ENCODE assay signal across 8 cellular contexts in the genomic region with DNA sequence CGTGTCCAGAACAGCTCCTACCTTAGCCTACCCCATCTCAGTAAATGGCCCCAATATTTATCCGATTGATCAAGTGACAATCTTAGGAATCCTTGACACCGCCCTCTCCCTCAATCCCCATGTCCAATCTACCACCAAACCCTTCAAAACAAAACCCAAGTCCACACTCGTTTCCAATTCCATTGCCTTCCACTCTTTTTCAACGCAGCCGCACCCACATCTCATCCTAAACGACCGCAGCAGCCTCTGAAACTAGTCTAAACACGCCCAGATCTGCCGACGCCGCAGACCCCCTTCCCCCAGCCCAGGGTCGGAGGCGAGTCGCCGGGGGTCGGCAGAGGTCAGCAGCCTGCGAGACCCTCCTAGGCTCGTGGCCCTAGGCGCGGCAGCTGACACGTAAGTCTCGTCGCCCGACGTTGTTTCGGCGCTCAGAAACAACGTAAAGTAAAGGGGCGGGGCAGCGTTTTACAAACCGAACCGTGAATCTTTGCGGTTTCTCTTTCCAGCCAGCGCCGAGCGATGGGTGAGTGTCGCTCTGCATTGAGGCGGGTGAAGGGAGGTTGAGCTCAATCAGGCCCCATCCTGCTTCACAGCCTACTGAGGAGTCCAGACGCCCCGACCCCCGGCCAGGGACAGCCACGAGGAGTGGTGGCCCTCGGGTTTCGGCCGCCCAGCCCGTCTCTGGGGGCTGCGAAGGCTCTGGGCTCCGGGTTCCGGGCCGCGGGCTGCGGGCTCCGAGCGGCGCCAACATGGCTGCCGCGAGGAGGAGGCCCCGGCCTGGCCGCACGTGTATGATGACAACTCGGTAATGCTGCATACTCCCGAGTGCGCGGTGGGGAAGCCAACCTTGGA. TPM values are rescaled to one million over a fixed set of nuclear protein-coding genes. Genes with fewer than 3 reads are reported as not detected.
DNase-seq lines count a peak whose midpoint lies in the region; ATAC-seq and TF ChIP-seq lines count a peak whose summit lies in the region.

A gene (plus strand): TSS at position 463 of the 852 bp plus-strand sequence. CDS start 57 bp downstream, at position 520.

- TF ChIP-seq POLR2A in esophagus muscularis mucosa (IDR thresholded peaks at IDR 0.05; ENCODE audit: low read depth): peak; percentile 97

- H3K4me3 ChIP-seq in PC-9 (peak within 1 kb of the TSS; percentile 95), esophagus muscularis mucosa (peak within 1 kb of the TSS; percentile 62 to 83 (median 79)), muscle layer of duodenum (ENCODE audit: low read depth in 1 of 2, low read length in 2 of 2) (peak within 1 kb of the TSS; percentile 81 to 96)

- in situ Hi-C loops in KBM-7 (cut with MboI; ENCODE audit: low pct_unique_long_range_greater_than_20kb, low sequenced_read_pairs): loop anchor here (25.0 kb wide), 1 partner anchor 537 kb away; no protein-coding TSS in a partner anchor

- TF ChIP-seq EP300 in esophagus muscularis mucosa (IDR thresholded peaks at IDR 0.05): no peak

- H3K9me2 ChIP-seq in PC-9 (ENCODE audit: insufficient read depth): no peaks in the 10 kb centered on the region

- no peaks in the 10 kb centered on the region for H3K27me3 Mint-ChIP-seq in activated T-cell treated with anti-CD3 and anti-CD28 coated beads, Interleukin-2, amount 50 U/mL, for 4 hours (ENCODE audit: low read depth)

- peaks cover 66% of the 10 kb centered on the region for H3F3A ChIP-seq in PC-9 (ENCODE audit: insufficient read depth, low read depth)

- peaks cover 38% of the 10 kb centered on the region for H4K20me1 ChIP-seq in PC-9 (ENCODE audit: insufficient read depth)

- H3K36me3 Mint-ChIP-seq in activated T-cell treated with anti-CD3 and anti-CD28 coated beads, Interleukin-2, amount 50 U/mL, for 4 hours (ENCODE audit: insufficient read depth): peaks cover 38% of the 10 kb centered on the region

- intact Hi-C loops in PC-9 (cut with micrococcal nuclease; ENCODE audit: unreplicated experiment): loop anchor here (2.0 kb wide), 1 partner anchor 45 kb away; a partner anchor contains a TSS
- intact Hi-C loops in esophagus muscularis mucosa (cut with DNase I): loop anchor here (5.0 kb wide), 1 partner anchor 43 kb away; a partner anchor contains a TSS

- H3K4me1 Mint-ChIP-seq in activated T-cell treated with anti-CD3 and anti-CD28 coated beads, Interleukin-2, amount 50 U/mL, for 4 hours (ENCODE audit: low read depth): peaks cover 32% of the 10 kb centered on the region

- CTCF ChIA-PET in PC-9 (lab: Charles Lee): interaction anchor here (0.5 to 1.2 kb wide), 6 partner anchors 18 to 747 kb away, joined by 3 to 15 read pairs (median 3); a partner anchor contains a TSS

- TF ChIP-seq CTCF in PC-9 (conservative IDR thresholded peaks at IDR 0.05) (0 out of 2 replicates have a peak, but pooled peaks have one; percentile 10), esophagus muscularis mucosa (IDR thresholded peaks at IDR 0.05) (no peak)

- peaks cover 60% of the 10 kb centered on the region for H3K79me2 ChIP-seq in PC-9 (ENCODE audit: low read depth)

- WGBS in esophagus muscularis mucosa: under 1% methylated on average over 42 of the region's 65 CpGs

- H3K4me1 ChIP-seq in PC-9 (replicated peaks; ENCODE audit: insufficient read depth) (peaks cover 22% of the 10 kb centered on the region), esophagus muscularis mucosa (peaks cover 20 to 38% (median 33%) of the 10 kb centered on the region in 4 donors), muscle layer of duodenum (ENCODE audit: control insufficient read depth in 1 of 2, insufficient read depth in 2 of 2, low read length in 2 of 2) (peaks cover 0 to 23% of the 10 kb centered on the region in 2 donors)

- ATAC-seq in GM21717 (IDR thresholded peaks at IDR 0.05; ENCODE audit: unreplicated experiment): peak; percentile 75
- ATAC-seq in activated T-cell treated with anti-CD3 and anti-CD28 coated beads, Interleukin-2, amount 50 U/mL, for 4 hours: peak; percentile 79 to 84

- H3K9me3 Mint-ChIP-seq in activated T-cell treated with anti-CD3 and anti-CD28 coated beads, Interleukin-2, amount 50 U/mL, for 4 hours: no peaks in the 10 kb centered on the region

- peak within 1 kb of the TSS; percentile 84 for H3K4me2 ChIP-seq in PC-9

- DNase-seq in DMS53 treated with DMSO at 0.1 percent for 48 hours (lab: John Stamatoyannopoulos, UW; ENCODE audit: unreplicated experiment) (peak; percentile 89), KBM-7 (peak; percentile 94), PC-9 (peak; percentile 86 to 87), esophagus muscularis mucosa (ENCODE audit: extremely low spot score) (peak; percentile 98)
- peak; percentile 86 for DNase-seq in activated T-cell treated with anti-CD3 and anti-CD28 coated beads, Interleukin-2, amount 50 U/mL, for 4 hours
- DNase-seq in stimulated activated CD8-positive, alpha-beta memory T cell treated with anti-CD3 and anti-CD28 coated beads, Interleukin-7, amount 100 ng/mL, for 24 hours (ENCODE audit: low read depth): peak; percentile 85

- peak within 1 kb of the TSS; percentile 98 for H3K4me3 Mint-ChIP-seq in activated T-cell treated with anti-CD3 and anti-CD28 coated beads, Interleukin-2, amount 50 U/mL, for 4 hours

- no peaks in the 10 kb centered on the region for H3K9me3 ChIP-seq in PC-9 (ENCODE audit: insufficient read depth, low read depth)
- H3K9me3 ChIP-seq in esophagus muscularis mucosa: no peaks in the 10 kb centered on the region
- H3K9me3 ChIP-seq in muscle layer of duodenum (ENCODE audit: control insufficient read depth in 1 of 2, low read length in 2 of 2): no peaks in the 10 kb centered on the region

- H3K27me3 ChIP-seq in PC-9 (ENCODE audit: insufficient read depth, low read depth) (no peaks in the 10 kb centered on the region), esophagus muscularis mucosa (no peaks in the 10 kb centered on the region), muscle layer of duodenum (ENCODE audit: low read depth, low read length) (no peaks in the 10 kb centered on the region)

- peak within 1 kb of the TSS; percentile 98 for H3K27ac ChIP-seq in PC-9
- H3K27ac ChIP-seq in esophagus muscularis mucosa (replicated peaks in 1 of 4): peak within 1 kb of the TSS; percentile 91 to 97 (median 96)
- H3K27ac ChIP-seq in muscle layer of duodenum (ENCODE audit: low read length): peak within 1 kb of the TSS; percentile 100

- peaks cover 42% of the 10 kb centered on the region for H3K36me3 ChIP-seq in PC-9 (ENCODE audit: low read depth)
- peaks cover 21 to 42% (median 37%) of the 10 kb centered on the region in 4 donors for H3K36me3 ChIP-seq in esophagus muscularis mucosa
- peaks cover 19 to 29% of the 10 kb centered on the region in 2 donors for H3K36me3 ChIP-seq in muscle layer of duodenum (ENCODE audit: control insufficient read depth in 1 of 2, insufficient read depth in 2 of 2, low read length in 2 of 2)

- POLR2A ChIA-PET in PC-9 (lab: Charles Lee; ENCODE audit: unreplicated experiment): interaction anchor here (0.5 to 1.6 kb wide), 13 partner anchors 26 to 1954 kb away, joined by 3 to 15 read pairs (median 5); a partner anchor contains a TSS

- BruUV-seq in PC-9 (replicated peaks; lab: Mats Ljungman, UMichigan): TSS peak; percentile 85

- H2AFZ ChIP-seq in PC-9: peak within 1 kb of the TSS; percentile 73

RNA-seq across cellular contexts. Expression of the gene that starts here (rescaled TPM):
- total RNA-seq in PC-9 (2021): 2,059 and 2,176 TPM in 2 replicates
- total RNA-seq in activated T-cell treated with anti-CD3 and anti-CD28 coated beads, Interleukin-2, amount 50 U/mL, for 4 hours: 1,000 to 10,000 TPM; 2,825 to 3,013 (median 2,945) TPM
- 1,000 to 10,000 TPM; 1,063 to 2,408 (median 1,844) TPM for total RNA-seq in esophagus muscularis mucosa

Comparison
In these comparisons a context has a peak if more than half of its experiments do, and no peak if none do; other contexts are left out.
1. Peak in every context shown above with its lines: DNase-seq, ATAC-seq, H3K4me3 ChIP-seq and H3K27ac ChIP-seq.